Comparison of ENCODE assay signal across 1 cellular context in the genomic region with DNA sequence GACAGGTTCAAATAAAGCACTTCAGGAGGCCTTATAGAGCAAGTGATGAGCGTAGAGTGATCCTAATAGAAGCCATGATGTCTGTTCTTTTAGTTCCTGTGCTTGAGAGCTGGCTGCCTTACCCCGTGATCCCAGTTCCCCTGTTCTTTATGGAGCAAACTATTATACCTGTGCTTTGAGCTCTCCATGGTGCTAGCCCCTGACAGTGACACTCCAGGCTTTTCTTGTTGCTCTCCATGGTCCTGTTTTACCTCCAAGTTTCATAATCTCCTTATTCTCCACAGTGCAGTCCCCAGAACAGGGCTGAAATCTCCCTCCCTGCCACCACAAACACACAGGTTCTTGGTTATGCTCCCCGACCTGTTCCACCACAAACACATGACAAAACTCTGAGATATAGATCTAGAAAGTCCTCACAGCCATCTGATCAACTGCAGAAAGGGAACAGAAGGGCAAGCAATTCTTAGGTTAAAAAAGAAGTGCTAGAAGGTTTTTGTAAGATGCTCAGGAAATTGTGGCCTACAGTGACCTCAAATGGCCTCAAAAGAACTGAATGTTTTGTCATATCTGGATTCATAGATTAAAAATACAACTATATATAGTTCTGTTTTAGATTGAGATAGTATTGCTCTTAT.
A peak's percentile ranks its signal among the peaks of the same experiment; 100 is the strongest.
TF ChIP-seq lines count a peak whose summit lies in the region.

No MANE protein-coding gene starts in this region.

TF ChIP-seq in HepG2, 621 proteins besides CTCF, POLR2A, EP300 and RAD21 (continued from another document and continues in another):
- TF ChIP-seq, protein P1, sequence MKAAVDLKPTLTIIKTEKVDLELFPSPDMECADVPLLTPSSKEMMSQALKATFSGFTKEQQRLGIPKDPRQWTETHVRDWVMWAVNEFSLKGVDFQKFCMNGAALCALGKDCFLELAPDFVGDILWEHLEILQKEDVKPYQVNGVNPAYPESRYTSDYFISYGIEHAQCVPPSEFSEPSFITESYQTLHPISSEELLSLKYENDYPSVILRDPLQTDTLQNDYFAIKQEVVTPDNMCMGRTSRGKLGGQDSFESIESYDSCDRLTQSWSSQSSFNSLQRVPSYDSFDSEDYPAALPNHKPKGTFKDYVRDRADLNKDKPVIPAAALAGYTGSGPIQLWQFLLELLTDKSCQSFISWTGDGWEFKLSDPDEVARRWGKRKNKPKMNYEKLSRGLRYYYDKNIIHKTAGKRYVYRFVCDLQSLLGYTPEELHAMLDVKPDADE (CRISPR knock-in tag; IDR thresholded peaks at IDR 0.05) = peak; percentile 96
- TF ChIP-seq KMT2A (CRISPR knock-in tag; IDR thresholded peaks at IDR 0.05) = peak; percentile 52; the same call in 1 of the 2 replicates
- peak; percentile 98 for TF ChIP-seq MEIS2 (CRISPR knock-in tag; IDR thresholded peaks at IDR 0.05)
- no peak for TF ChIP-seq SUZ12 (IDR thresholded peaks at IDR 0.05; ENCODE audit: low read depth, low read length)
- TF ChIP-seq, protein P2, sequence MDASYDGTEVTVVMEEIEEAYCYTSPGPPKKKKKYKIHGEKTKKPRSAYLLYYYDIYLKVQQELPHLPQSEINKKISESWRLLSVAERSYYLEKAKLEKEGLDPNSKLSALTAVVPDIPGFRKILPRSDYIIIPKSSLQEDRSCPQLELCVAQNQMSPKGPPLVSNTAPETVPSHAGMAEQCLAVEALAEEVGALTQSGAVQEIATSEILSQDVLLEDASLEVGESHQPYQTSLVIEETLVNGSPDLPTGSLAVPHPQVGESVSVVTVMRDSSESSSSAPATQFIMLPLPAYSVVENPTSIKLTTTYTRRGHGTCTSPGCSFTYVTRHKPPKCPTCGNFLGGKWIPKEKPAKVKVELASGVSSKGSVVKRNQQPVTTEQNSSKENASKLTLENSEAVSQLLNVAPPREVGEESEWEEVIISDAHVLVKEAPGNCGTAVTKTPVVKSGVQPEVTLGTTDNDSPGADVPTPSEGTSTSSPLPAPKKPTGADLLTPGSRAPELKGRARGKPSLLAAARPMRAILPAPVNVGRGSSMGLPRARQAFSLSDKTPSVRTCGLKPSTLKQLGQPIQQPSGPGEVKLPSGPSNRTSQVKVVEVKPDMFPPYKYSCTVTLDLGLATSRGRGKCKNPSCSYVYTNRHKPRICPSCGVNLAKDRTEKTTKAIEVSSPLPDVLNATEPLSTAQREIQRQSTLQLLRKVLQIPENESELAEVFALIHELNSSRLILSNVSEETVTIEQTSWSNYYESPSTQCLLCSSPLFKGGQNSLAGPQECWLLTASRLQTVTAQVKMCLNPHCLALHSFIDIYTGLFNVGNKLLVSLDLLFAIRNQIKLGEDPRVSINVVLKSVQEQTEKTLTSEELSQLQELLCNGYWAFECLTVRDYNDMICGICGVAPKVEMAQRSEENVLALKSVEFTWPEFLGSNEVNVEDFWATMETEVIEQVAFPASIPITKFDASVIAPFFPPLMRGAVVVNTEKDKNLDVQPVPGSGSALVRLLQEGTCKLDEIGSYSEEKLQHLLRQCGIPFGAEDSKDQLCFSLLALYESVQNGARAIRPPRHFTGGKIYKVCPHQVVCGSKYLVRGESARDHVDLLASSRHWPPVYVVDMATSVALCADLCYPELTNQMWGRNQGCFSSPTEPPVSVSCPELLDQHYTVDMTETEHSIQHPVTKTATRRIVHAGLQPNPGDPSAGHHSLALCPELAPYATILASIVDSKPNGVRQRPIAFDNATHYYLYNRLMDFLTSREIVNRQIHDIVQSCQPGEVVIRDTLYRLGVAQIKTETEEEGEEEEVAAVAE (CRISPR knock-in tag; IDR thresholded peaks at IDR 0.05; ENCODE audit: borderline replicate concordance) = peak; percentile 97
- TF ChIP-seq, protein P3, sequence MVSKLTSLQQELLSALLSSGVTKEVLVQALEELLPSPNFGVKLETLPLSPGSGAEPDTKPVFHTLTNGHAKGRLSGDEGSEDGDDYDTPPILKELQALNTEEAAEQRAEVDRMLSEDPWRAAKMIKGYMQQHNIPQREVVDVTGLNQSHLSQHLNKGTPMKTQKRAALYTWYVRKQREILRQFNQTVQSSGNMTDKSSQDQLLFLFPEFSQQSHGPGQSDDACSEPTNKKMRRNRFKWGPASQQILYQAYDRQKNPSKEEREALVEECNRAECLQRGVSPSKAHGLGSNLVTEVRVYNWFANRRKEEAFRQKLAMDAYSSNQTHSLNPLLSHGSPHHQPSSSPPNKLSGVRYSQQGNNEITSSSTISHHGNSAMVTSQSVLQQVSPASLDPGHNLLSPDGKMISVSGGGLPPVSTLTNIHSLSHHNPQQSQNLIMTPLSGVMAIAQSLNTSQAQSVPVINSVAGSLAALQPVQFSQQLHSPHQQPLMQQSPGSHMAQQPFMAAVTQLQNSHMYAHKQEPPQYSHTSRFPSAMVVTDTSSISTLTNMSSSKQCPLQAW (CRISPR knock-in tag; IDR thresholded peaks at IDR 0.05) = 0 out of 2 replicates have a peak, but pooled peaks have one; percentile 49
- TF ChIP-seq, protein P4, sequence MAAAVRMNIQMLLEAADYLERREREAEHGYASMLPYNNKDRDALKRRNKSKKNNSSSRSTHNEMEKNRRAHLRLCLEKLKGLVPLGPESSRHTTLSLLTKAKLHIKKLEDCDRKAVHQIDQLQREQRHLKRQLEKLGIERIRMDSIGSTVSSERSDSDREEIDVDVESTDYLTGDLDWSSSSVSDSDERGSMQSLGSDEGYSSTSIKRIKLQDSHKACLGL (CRISPR knock-in tag; IDR thresholded peaks at IDR 0.05) = peak; percentile 68
- TF ChIP-seq RAD51 (IDR thresholded peaks at IDR 0.05; ENCODE audit: borderline replicate concordance) = no peak
- TF ChIP-seq, protein P5, sequence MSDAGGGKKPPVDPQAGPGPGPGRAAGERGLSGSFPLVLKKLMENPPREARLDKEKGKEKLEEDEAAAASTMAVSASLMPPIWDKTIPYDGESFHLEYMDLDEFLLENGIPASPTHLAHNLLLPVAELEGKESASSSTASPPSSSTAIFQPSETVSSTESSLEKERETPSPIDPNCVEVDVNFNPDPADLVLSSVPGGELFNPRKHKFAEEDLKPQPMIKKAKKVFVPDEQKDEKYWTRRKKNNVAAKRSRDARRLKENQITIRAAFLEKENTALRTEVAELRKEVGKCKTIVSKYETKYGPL (CRISPR knock-in tag; IDR thresholded peaks at IDR 0.05) = peak; percentile 93
- no peak for TF ChIP-seq ZNF550 (CRISPR knock-in tag; IDR thresholded peaks at IDR 0.05; ENCODE audit: borderline replicate concordance)
- TF ChIP-seq GTF2F1 (IDR thresholded peaks at IDR 0.05; ENCODE audit: low read length) = no peak
- peak; percentile 90; the same call in 1 of the 2 replicates for TF ChIP-seq HES4 (CRISPR knock-in tag; IDR thresholded peaks at IDR 0.05; ENCODE audit: borderline replicate concordance)
- TF ChIP-seq, protein P6, sequence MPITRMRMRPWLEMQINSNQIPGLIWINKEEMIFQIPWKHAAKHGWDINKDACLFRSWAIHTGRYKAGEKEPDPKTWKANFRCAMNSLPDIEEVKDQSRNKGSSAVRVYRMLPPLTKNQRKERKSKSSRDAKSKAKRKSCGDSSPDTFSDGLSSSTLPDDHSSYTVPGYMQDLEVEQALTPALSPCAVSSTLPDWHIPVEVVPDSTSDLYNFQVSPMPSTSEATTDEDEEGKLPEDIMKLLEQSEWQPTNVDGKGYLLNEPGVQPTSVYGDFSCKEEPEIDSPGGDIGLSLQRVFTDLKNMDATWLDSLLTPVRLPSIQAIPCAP (CRISPR knock-in tag; IDR thresholded peaks at IDR 0.05; ENCODE audit: low read depth) = 0 out of 2 replicates have a peak, but pooled peaks have one; percentile 57
- TF ChIP-seq PHF20 (CRISPR knock-in tag; IDR thresholded peaks at IDR 0.05) = peak; percentile 68
- peak; percentile 96 for TF ChIP-seq ZNF335 (CRISPR knock-in tag; IDR thresholded peaks at IDR 0.05)
- peak; percentile 92 for TF ChIP-seq ZNF12 (CRISPR knock-in tag; IDR thresholded peaks at IDR 0.05)
- peak; percentile 99 for TF ChIP-seq ZNF232 (CRISPR knock-in tag; IDR thresholded peaks at IDR 0.05; ENCODE audit: borderline replicate concordance)
- TF ChIP-seq ZNF549 (CRISPR knock-in tag; IDR thresholded peaks at IDR 0.05) = 0 out of 2 replicates have a peak, but pooled peaks have one; percentile 73
- TF ChIP-seq KLF12 (CRISPR knock-in tag; IDR thresholded peaks at IDR 0.05; ENCODE audit: borderline replicate concordance) = peak; percentile 92
- no peak for TF ChIP-seq NPAS2 (CRISPR knock-in tag; IDR thresholded peaks at IDR 0.05; ENCODE audit: borderline replicate concordance)
- 0 out of 2 replicates have a peak, but pooled peaks have one; percentile 78 for TF ChIP-seq ZFYVE20 (CRISPR knock-in tag; IDR thresholded peaks at IDR 0.05; ENCODE audit: borderline replicate concordance, low read depth)
- TF ChIP-seq HNRNPK (IDR thresholded peaks at IDR 0.05; ENCODE audit: low read depth, low read length, poor library complexity, severe bottlenecking) = no peak
- peak; percentile 48; the same call in 1 of the 2 replicates for TF ChIP-seq ARNT2 (CRISPR knock-in tag; IDR thresholded peaks at IDR 0.05; ENCODE audit: low read depth)
- no peak for TF ChIP-seq HNRNPUL1 (IDR thresholded peaks at IDR 0.05; ENCODE audit: low read depth, low read length)
- peak; percentile 99 for TF ChIP-seq ZFP37 (CRISPR knock-in tag; IDR thresholded peaks at IDR 0.05; ENCODE audit: borderline replicate concordance)
- peak; percentile 98 for TF ChIP-seq HOXA5 (CRISPR knock-in tag; IDR thresholded peaks at IDR 0.05)
- TF ChIP-seq CAMTA2 (CRISPR knock-in tag; IDR thresholded peaks at IDR 0.05; ENCODE audit: borderline replicate concordance) = peak; percentile 87; the same call in 1 of the 2 replicates
- TF ChIP-seq, protein P7, sequence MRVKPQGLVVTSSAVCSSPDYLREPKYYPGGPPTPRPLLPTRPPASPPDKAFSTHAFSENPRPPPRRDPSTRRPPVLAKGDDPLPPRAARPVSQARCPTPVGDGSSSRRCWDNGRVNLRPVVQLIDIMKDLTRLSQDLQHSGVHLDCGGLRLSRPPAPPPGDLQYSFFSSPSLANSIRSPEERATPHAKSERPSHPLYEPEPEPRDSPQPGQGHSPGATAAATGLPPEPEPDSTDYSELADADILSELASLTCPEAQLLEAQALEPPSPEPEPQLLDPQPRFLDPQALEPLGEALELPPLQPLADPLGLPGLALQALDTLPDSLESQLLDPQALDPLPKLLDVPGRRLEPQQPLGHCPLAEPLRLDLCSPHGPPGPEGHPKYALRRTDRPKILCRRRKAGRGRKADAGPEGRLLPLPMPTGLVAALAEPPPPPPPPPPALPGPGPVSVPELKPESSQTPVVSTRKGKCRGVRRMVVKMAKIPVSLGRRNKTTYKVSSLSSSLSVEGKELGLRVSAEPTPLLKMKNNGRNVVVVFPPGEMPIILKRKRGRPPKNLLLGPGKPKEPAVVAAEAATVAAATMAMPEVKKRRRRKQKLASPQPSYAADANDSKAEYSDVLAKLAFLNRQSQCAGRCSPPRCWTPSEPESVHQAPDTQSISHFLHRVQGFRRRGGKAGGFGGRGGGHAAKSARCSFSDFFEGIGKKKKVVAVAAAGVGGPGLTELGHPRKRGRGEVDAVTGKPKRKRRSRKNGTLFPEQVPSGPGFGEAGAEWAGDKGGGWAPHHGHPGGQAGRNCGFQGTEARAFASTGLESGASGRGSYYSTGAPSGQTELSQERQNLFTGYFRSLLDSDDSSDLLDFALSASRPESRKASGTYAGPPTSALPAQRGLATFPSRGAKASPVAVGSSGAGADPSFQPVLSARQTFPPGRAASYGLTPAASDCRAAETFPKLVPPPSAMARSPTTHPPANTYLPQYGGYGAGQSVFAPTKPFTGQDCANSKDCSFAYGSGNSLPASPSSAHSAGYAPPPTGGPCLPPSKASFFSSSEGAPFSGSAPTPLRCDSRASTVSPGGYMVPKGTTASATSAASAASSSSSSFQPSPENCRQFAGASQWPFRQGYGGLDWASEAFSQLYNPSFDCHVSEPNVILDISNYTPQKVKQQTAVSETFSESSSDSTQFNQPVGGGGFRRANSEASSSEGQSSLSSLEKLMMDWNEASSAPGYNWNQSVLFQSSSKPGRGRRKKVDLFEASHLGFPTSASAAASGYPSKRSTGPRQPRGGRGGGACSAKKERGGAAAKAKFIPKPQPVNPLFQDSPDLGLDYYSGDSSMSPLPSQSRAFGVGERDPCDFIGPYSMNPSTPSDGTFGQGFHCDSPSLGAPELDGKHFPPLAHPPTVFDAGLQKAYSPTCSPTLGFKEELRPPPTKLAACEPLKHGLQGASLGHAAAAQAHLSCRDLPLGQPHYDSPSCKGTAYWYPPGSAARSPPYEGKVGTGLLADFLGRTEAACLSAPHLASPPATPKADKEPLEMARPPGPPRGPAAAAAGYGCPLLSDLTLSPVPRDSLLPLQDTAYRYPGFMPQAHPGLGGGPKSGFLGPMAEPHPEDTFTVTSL (CRISPR knock-in tag; IDR thresholded peaks at IDR 0.05; ENCODE audit: borderline replicate concordance) = peak; percentile 52; the same call in 1 of the 2 replicates
- peak; percentile 82; the same call in 1 of the 2 replicates for TF ChIP-seq ZNF564 (CRISPR knock-in tag; IDR thresholded peaks at IDR 0.05)
- TF ChIP-seq ZNF552 (CRISPR knock-in tag; IDR thresholded peaks at IDR 0.05; ENCODE audit: borderline replicate concordance) = peak; percentile 53; the same call in 1 of the 2 replicates
- 0 out of 2 replicates have a peak, but pooled peaks have one; percentile 75 for TF ChIP-seq FLYWCH1 (CRISPR knock-in tag; IDR thresholded peaks at IDR 0.05)
- TF ChIP-seq, protein P8, sequence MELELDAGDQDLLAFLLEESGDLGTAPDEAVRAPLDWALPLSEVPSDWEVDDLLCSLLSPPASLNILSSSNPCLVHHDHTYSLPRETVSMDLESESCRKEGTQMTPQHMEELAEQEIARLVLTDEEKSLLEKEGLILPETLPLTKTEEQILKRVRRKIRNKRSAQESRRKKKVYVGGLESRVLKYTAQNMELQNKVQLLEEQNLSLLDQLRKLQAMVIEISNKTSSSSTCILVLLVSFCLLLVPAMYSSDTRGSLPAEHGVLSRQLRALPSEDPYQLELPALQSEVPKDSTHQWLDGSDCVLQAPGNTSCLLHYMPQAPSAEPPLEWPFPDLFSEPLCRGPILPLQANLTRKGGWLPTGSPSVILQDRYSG (CRISPR knock-in tag; IDR thresholded peaks at IDR 0.05) = peak; percentile 99
- TF ChIP-seq, protein P9, sequence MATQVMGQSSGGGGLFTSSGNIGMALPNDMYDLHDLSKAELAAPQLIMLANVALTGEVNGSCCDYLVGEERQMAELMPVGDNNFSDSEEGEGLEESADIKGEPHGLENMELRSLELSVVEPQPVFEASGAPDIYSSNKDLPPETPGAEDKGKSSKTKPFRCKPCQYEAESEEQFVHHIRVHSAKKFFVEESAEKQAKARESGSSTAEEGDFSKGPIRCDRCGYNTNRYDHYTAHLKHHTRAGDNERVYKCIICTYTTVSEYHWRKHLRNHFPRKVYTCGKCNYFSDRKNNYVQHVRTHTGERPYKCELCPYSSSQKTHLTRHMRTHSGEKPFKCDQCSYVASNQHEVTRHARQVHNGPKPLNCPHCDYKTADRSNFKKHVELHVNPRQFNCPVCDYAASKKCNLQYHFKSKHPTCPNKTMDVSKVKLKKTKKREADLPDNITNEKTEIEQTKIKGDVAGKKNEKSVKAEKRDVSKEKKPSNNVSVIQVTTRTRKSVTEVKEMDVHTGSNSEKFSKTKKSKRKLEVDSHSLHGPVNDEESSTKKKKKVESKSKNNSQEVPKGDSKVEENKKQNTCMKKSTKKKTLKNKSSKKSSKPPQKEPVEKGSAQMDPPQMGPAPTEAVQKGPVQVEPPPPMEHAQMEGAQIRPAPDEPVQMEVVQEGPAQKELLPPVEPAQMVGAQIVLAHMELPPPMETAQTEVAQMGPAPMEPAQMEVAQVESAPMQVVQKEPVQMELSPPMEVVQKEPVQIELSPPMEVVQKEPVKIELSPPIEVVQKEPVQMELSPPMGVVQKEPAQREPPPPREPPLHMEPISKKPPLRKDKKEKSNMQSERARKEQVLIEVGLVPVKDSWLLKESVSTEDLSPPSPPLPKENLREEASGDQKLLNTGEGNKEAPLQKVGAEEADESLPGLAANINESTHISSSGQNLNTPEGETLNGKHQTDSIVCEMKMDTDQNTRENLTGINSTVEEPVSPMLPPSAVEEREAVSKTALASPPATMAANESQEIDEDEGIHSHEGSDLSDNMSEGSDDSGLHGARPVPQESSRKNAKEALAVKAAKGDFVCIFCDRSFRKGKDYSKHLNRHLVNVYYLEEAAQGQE (IDR thresholded peaks at IDR 0.05; ENCODE audit: borderline replicate concordance in 1 of 2, low read depth in 1 of 2, low read length in 2 of 2) = peak; percentile 90 to 99
- TF ChIP-seq HOXA9 (CRISPR knock-in tag; IDR thresholded peaks at IDR 0.05; ENCODE audit: borderline replicate concordance) = peak; percentile 68; the same call in 1 of the 2 replicates
- TF ChIP-seq ZNF230 (CRISPR knock-in tag; IDR thresholded peaks at IDR 0.05) = peak; percentile 61; the same call in 1 of the 2 replicates
